ENCODE assay signal across 8 cellular contexts in the genomic region with DNA sequence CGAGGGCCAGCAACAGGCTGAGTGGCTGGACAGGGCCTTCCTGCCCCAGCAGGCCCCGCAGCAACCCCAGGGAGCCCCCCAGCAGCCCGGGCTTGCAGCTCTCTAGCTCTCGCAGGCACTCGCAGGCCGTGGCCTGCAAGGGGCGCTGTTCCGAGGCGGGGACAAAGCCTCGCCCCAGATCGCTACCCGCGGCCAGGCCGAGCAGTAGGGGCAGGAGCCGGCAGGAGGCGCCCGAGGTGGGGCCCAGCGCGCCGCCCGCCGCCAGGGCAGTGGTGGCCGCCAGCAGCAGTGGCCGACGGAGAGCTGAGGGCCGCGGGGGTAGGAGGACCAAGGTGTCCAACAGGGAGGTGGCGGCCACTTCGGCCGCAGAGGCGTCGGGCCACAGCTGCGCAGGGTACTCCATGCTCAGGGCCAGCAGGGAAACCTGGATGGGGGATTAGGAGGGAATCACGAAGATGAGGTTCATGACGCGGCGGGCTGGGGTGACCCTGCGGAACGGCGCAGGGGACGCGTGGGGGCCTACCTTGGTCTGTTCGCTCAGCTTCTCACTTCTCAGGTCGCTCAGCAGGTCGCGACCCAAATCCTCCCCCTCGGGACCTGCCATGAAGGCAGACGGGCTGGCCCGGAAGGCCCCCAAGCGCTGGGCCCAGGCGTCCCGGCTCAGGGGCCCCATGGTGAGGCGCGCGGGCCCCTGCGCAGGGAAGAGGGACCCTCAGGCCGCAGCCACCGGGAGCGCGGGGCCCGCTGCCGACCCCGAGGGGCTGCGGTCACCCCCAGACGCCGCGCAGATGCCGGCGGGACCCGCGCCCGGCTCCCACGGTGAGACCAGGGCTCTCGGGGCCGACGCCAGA. TPM values are rescaled to one million over a fixed set of nuclear protein-coding genes. Genes with fewer than 3 reads are reported as not detected.
DNase-seq lines count a peak whose midpoint lies in the region; ATAC-seq and TF ChIP-seq lines count a peak whose summit lies in the region.

No MANE protein-coding gene starts in this region.

- intact Hi-C loops in heart right ventricle (cut with DNase I), result loop anchor here in 9 of 10 donors (1.0 to 10.0 kb wide), 10 partner anchors 37 to 207 kb away; partner anchors contain the start of genes KAT5 (in 2 of the 9) and RNASEH2C (in 1 of the 9)
- intact Hi-C loops in posterior vena cava (cut with DNase I), result loop anchor here in 1 of 2 donors (2.0 kb wide), 1 partner anchor 37 kb away; no protein-coding TSS in a partner anchor
- intact Hi-C loops in upper lobe of right lung (cut with DNase I), result no loop called here

- H3K36me3 ChIP-seq in DND-41 (ENCODE audit: insufficient read depth, low read length) (peaks cover 32% of the 10 kb centered on the region), heart right ventricle (peaks cover 0 to 32% (median 13%) of the 10 kb centered on the region in 9 donors), upper lobe of right lung (peaks cover 27% of the 10 kb centered on the region)

- peak overlapping the region; percentile 84 to 97 for H3K4me3 ChIP-seq in DND-41 (ENCODE audit: low read depth in 1 of 2, low read length in 2 of 2)
- peak overlapping the region; percentile 68 to 98 (median 92) for H3K4me3 ChIP-seq in heart right ventricle
- H3K4me3 ChIP-seq in upper lobe of right lung, result peak overlapping the region; percentile 74

- peaks cover 19% of the 10 kb centered on the region for H3K79me2 ChIP-seq in DND-41 (ENCODE audit: insufficient read depth, low read length)

- H3K4me1 ChIP-seq in DND-41 (ENCODE audit: insufficient read depth, low read length), result peaks cover 26% of the 10 kb centered on the region
- H3K4me1 ChIP-seq in heart right ventricle, result peaks cover 9 to 52% (median 16%) of the 10 kb centered on the region in 9 donors
- peaks cover 21% of the 10 kb centered on the region for H3K4me1 ChIP-seq in upper lobe of right lung

- H3K9ac ChIP-seq in DND-41 (ENCODE audit: low read depth, low read length), result peak overlapping the region; percentile 93

- ATAC-seq in DND-41 (ENCODE audit: insufficient read depth, low read depth) (peak; percentile 77), GM21619 (IDR thresholded peaks at IDR 0.05; ENCODE audit: unreplicated experiment) (peak; percentile 52), heart right ventricle (peak; percentile 81 to 92 (median 90)), upper lobe of right lung (peak; percentile 87)

- H4K20me1 ChIP-seq in DND-41 (ENCODE audit: insufficient read depth, low read length), result peaks cover 37% of the 10 kb centered on the region

- H3K27me3 ChIP-seq in DND-41 (ENCODE audit: insufficient read depth, low read length, poor library complexity), result no peaks in the 10 kb centered on the region
- H3K27me3 ChIP-seq in heart right ventricle, result peaks cover 0 to 12% (median 6%) of the 10 kb centered on the region in 7 donors
- no peaks in the 10 kb centered on the region for H3K27me3 ChIP-seq in upper lobe of right lung

- WGBS in adipose tissue, 3 donors, result 3 to 4% (median 3%) methylated on average over 66 to 76 of the region's 76 CpGs
- 4 to 5% methylated on average over 66 to 76 of the region's 76 CpGs for WGBS in heart right ventricle, 2 donors

- no peaks in the 10 kb centered on the region for H3K9me3 ChIP-seq in DND-41 (ENCODE audit: insufficient read depth, low read length, severe bottlenecking)
- no peaks in the 10 kb centered on the region for H3K9me3 ChIP-seq in heart right ventricle
- no peaks in the 10 kb centered on the region for H3K9me3 ChIP-seq in upper lobe of right lung

- peak overlapping the region; percentile 82 for H3K27ac ChIP-seq in DND-41 (ENCODE audit: low read length)
- H3K27ac ChIP-seq in adipose tissue (ENCODE audit: low read depth, low read length), result peak overlapping the region; percentile 73
- peak overlapping the region in 9 of 10 donors; percentile 70 to 96 (median 82) for H3K27ac ChIP-seq in heart right ventricle
- H3K27ac ChIP-seq in upper lobe of right lung, result peak overlapping the region; percentile 92

- DNase-seq in DND-41 (peak; percentile 80), T follicular helper cell (ENCODE audit: low read depth) (peak; percentile 64), heart right ventricle (peak; percentile 69 to 82), posterior vena cava (ENCODE audit: low spot score) (peak; percentile 95), upper lobe of right lung (peak; percentile 94)

- H2AFZ ChIP-seq in DND-41 (ENCODE audit: low read depth, low read length), result peak overlapping the region; percentile 94

- peak; percentile 95 for TF ChIP-seq CTCF in DND-41 (IDR thresholded peaks at IDR 0.05; ENCODE audit: borderline replicate concordance, extremely low read depth, low read length, poor library complexity, severe bottlenecking)
- TF ChIP-seq CTCF in LNCAP (IDR thresholded peaks at IDR 0.05), result peak; percentile 99
- peak; percentile 83 to 99 (median 95) for TF ChIP-seq CTCF in heart right ventricle (IDR thresholded peaks at IDR 0.05)
- TF ChIP-seq CTCF in upper lobe of right lung (IDR thresholded peaks at IDR 0.05), result peak; percentile 97

- H3K4me2 ChIP-seq in DND-41 (ENCODE audit: insufficient read depth, low read length), result peak overlapping the region; percentile 97

RNA-seq across cellular contexts. Expression of gene AP5B1, which starts 0.6 kb away (rescaled TPM):
- polyA plus RNA-seq in adipose tissue (10 to 100 TPM in 2 of 3 donors, 1 to 10 TPM in 1; 7.4 to 22.6 (median 10.0) TPM), heart right ventricle (1 to 10 TPM; 5.0 to 5.1 TPM)
- total RNA-seq in heart right ventricle (10 to 100 TPM in 1 of 10 donors, 1 to 10 TPM in 9; 6.1 to 12.8 (median 7.4) TPM), posterior vena cava (10 to 100 TPM; 10.7 to 15.3 TPM), upper lobe of right lung (35.6 TPM)

RNA-seq across cellular contexts. Expression of gene OVOL1, which starts 6.7 kb away (rescaled TPM):
- polyA plus RNA-seq in adipose tissue (under 1 TPM in 2 of 3 donors, not detected in 1; 0.21 to 0.68 TPM), heart right ventricle (not detected)
- total RNA-seq in heart right ventricle (not detected), posterior vena cava (not detected), upper lobe of right lung (2.7 TPM)

RNA-seq across cellular contexts. Expression of gene SNX32, which starts 53.6 kb away (rescaled TPM):
- polyA plus RNA-seq in adipose tissue, result under 1 TPM in 2 of 3 donors, not detected in 1; 0.34 to 0.41 TPM
- total RNA-seq in heart right ventricle, result under 1 TPM in 5 of 10 donors, not detected in 5; 0.13 to 0.32 (median 0.21) TPM
- polyA plus RNA-seq in heart right ventricle, result under 1 TPM; 0.51 to 0.58 TPM
- total RNA-seq in posterior vena cava, result under 1 TPM; 0.52 to 0.65 TPM
- not detected for total RNA-seq in upper lobe of right lung

RNA-seq across cellular contexts. Expression of gene RNASEH2C, which starts 59.5 kb away (rescaled TPM):
- polyA plus RNA-seq in adipose tissue (100 to 1,000 TPM in 1 of 3 donors, 10 to 100 TPM in 2; 41.9 to 103 (median 88.3) TPM), heart right ventricle (100 to 1,000 TPM in 1 of 2 donors, 10 to 100 TPM in 1; 60.3 to 123 TPM)
- total RNA-seq in heart right ventricle (10 to 100 TPM; 34.1 to 75.6 (median 43.5) TPM), posterior vena cava (10 to 100 TPM; 43.7 to 45.0 TPM), upper lobe of right lung (42.5 TPM)

Comparison
In these comparisons a context has a peak if more than half of its experiments do, and no peak if none do; other contexts are left out.
1. Peak in every context shown above with its lines: DNase-seq, ATAC-seq, H3K4me3 ChIP-seq and H3K27ac ChIP-seq.